In the genomic region with DNA sequence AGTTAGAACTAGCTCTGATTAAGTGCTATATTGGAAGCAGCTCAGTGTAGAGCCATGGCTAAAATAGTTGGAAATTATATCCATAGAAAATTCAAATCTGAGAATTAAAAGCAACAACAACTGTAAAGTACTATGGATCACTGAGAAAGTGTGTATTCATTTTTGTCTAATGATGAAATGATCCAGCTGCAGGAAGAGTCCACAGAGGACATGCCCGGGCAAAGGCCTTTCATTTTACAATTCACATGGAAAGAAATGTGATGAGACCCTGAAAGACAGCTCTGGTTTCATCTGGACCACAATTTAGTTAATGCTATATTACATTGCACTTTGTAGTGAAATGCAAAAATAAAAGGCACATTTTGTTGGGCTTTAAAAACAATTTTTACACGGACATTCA, we compare ENCODE assay signal across 17 cellular contexts.
DNase-seq lines count a peak whose midpoint lies in the region; ATAC-seq and TF ChIP-seq lines count a peak whose summit lies in the region.
"Had no signal": no experiment of that assay in that cellular context is flagged by ENCODE, and none has a peak within 500 bp of the region (broad histone marks: within the 10 kb centered on the region; RNA-seq: fewer than 3 reads in every experiment).

No MANE protein-coding gene starts in this region.

- H3K36me3 Mint-ChIP-seq in GM23338 (ENCODE audit: low read depth), result no peaks in the 10 kb centered on the region
- peaks cover 2% of the 10 kb centered on the region for H3K36me3 Mint-ChIP-seq in activated CD8-positive, alpha-beta memory T cell treated with anti-CD3 and anti-CD28 coated beads, Interleukin-2, amount 10 ng/mL, durations not matched to agents 7 days and 5 days
- H3K36me3 Mint-ChIP-seq: activated naive CD8-positive, alpha-beta T cell treated with anti-CD3 and anti-CD28 coated beads for 36 hours had no signal

- H3K79me2 ChIP-seq in GM23338 (replicated peaks; ENCODE audit: insufficient read depth), result no peaks in the 10 kb centered on the region

- H3K4me2 ChIP-seq in GM23338, result no peak overlapping the region
- peak overlapping the region; percentile 9 for H3K4me2 ChIP-seq in skeletal muscle satellite cell (ENCODE audit: low read length)

- no peak overlapping the region for H3K27ac ChIP-seq in GM23338 (ENCODE audit: low read depth)

- no peaks in the 10 kb centered on the region for H3K9me2 ChIP-seq in GM23338 (ENCODE audit: insufficient read depth)

- no peak for DNase-seq in GM23338 (ENCODE audit: low spot score)
- peak; percentile 83 for DNase-seq in adipocyte (ENCODE audit: low read depth)
- DNase-seq in fibroblast of the conjunctiva (ENCODE audit: low read depth), result peak; percentile 14
- no peak for DNase-seq in stimulated activated CD4-positive, alpha-beta T cell treated with anti-CD3 and anti-CD28 coated beads, Interleukin-1b, Interleukin-23, amount 100 ng/mL, for 48 hours
- no peak for DNase-seq in retina
- DNase-seq in NCI-H446 (lab: John Stamatoyannopoulos, UW), result no peak
- no peak for DNase-seq in activated CD8-positive, alpha-beta memory T cell treated with anti-CD3 and anti-CD28 coated beads, Interleukin-2, amount 10 ng/mL, durations not matched to agents 7 days and 5 days
- DNase-seq: activated naive CD8-positive, alpha-beta T cell treated with anti-CD3 and anti-CD28 coated beads for 36 hours; COR-L47; dermis blood vessel endothelial cell; heart left ventricle; Kasumi-1; left ventricle myocardium superior; stimulated activated CD4-positive, alpha-beta T cell treated with anti-CD3 and anti-CD28 coated beads, Interleukin-2, amount 100 ng/mL, for 48 hours had no signal

- peak overlapping the region; percentile 78; the same call in 1 of the 2 replicates for H3K27ac Mint-ChIP-seq in GM23338
- no peak overlapping the region for H3K27ac Mint-ChIP-seq in activated CD8-positive, alpha-beta memory T cell treated with anti-CD3 and anti-CD28 coated beads, Interleukin-2, amount 10 ng/mL, durations not matched to agents 7 days and 5 days
- H3K27ac Mint-ChIP-seq: activated naive CD8-positive, alpha-beta T cell treated with anti-CD3 and anti-CD28 coated beads for 36 hours; stimulated activated naive CD8-positive, alpha-beta T cell treated with anti-CD3 and anti-CD28 coated beads, Interleukin-15, Interleukin-2, amounts not matched to agents 100 ng/mL and 50 ng/mL, for 24 hours had no signal

- H3K9ac ChIP-seq in adipocyte (ENCODE audit: low read length) (peak overlapping the region; percentile 68), skeletal muscle satellite cell (ENCODE audit: low read depth, low read length) (peak overlapping the region; percentile 58)

- H3F3A ChIP-seq in GM23338 (replicated peaks; ENCODE audit: low read depth), result no peaks in the 10 kb centered on the region

- no peak overlapping the region for H3K4me3 Mint-ChIP-seq in GM23338
- H3K4me3 Mint-ChIP-seq in activated CD8-positive, alpha-beta memory T cell treated with anti-CD3 and anti-CD28 coated beads, Interleukin-2, amount 10 ng/mL, durations not matched to agents 7 days and 5 days, result no peak overlapping the region
- H3K4me3 Mint-ChIP-seq: activated naive CD8-positive, alpha-beta T cell treated with anti-CD3 and anti-CD28 coated beads for 36 hours; stimulated activated naive CD8-positive, alpha-beta T cell treated with anti-CD3 and anti-CD28 coated beads, Interleukin-15, Interleukin-2, amounts not matched to agents 100 ng/mL and 50 ng/mL, for 24 hours had no signal

- ATAC-seq in GM23338, result no peak
- no peak for ATAC-seq in activated CD8-positive, alpha-beta memory T cell treated with anti-CD3 and anti-CD28 coated beads, Interleukin-2, amount 10 ng/mL, durations not matched to agents 7 days and 5 days
- ATAC-seq: heart left ventricle, left ventricle myocardium superior, Panc1 had no signal

- no peaks in the 10 kb centered on the region for H3K9me3 Mint-ChIP-seq in GM23338
- peaks cover 11% of the 10 kb centered on the region for H3K9me3 Mint-ChIP-seq in activated CD8-positive, alpha-beta memory T cell treated with anti-CD3 and anti-CD28 coated beads, Interleukin-2, amount 10 ng/mL, durations not matched to agents 7 days and 5 days (ENCODE audit: low read depth)

- H3K9me3 ChIP-seq in adipocyte (ENCODE audit: control insufficient read depth, low read length), result peaks cover 6% of the 10 kb centered on the region
- H3K9me3 ChIP-seq in skeletal muscle satellite cell (replicated peaks; ENCODE audit: low read length), result no peaks in the 10 kb centered on the region
- H3K9me3 ChIP-seq: heart left ventricle had no signal

- H3K27me3 Mint-ChIP-seq in GM23338 (ENCODE audit: insufficient read depth, low read depth, poor library complexity), result peaks cover 2% of the 10 kb centered on the region
- H3K27me3 Mint-ChIP-seq in activated CD8-positive, alpha-beta memory T cell treated with anti-CD3 and anti-CD28 coated beads, Interleukin-2, amount 10 ng/mL, durations not matched to agents 7 days and 5 days, result no peaks in the 10 kb centered on the region
- H3K27me3 Mint-ChIP-seq: activated naive CD8-positive, alpha-beta T cell treated with anti-CD3 and anti-CD28 coated beads for 36 hours; stimulated activated naive CD8-positive, alpha-beta T cell treated with anti-CD3 and anti-CD28 coated beads, Interleukin-15, Interleukin-2, amounts not matched to agents 100 ng/mL and 50 ng/mL, for 24 hours had no signal

- H3K27me3 ChIP-seq in GM23338 (ENCODE audit: insufficient read depth) (no peaks in the 10 kb centered on the region), adipocyte (replicated peaks; ENCODE audit: control insufficient read depth, insufficient read depth, low read length) (no peaks in the 10 kb centered on the region), skeletal muscle satellite cell (ENCODE audit: control insufficient read depth, insufficient read depth, low read length) (no peaks in the 10 kb centered on the region)
- H3K27me3 ChIP-seq: heart left ventricle had no signal

- no peak overlapping the region for H2AFZ ChIP-seq in GM23338

- H3K4me3 ChIP-seq in GM23338, result no peak overlapping the region
- H3K4me3 ChIP-seq in adipocyte (ENCODE audit: low read length), result peak overlapping the region; percentile 51
- H3K4me3 ChIP-seq in skeletal muscle satellite cell (ENCODE audit: low read length), result no peak overlapping the region
- H3K4me3 ChIP-seq: heart left ventricle had no signal

- CTCF ChIA-PET in activated CD8-positive, alpha-beta memory T cell treated with anti-CD3 and anti-CD28 coated beads, Interleukin-2, amount 10 ng/mL, durations not matched to agents 7 days and 5 days (lab: Charles Lee), result no interaction called here

- H3K36me3 ChIP-seq in GM23338 (ENCODE audit: insufficient read depth) (no peaks in the 10 kb centered on the region), adipocyte (ENCODE audit: control insufficient read depth, insufficient read depth, low read length, severe bottlenecking) (no peaks in the 10 kb centered on the region), skeletal muscle satellite cell (ENCODE audit: insufficient read depth, low read length) (no peaks in the 10 kb centered on the region)
- H3K36me3 ChIP-seq: heart left ventricle had no signal

- no peak for TF ChIP-seq CTCF in GM23338 (conservative IDR thresholded peaks at IDR 0.05; ENCODE audit: low read depth in 2 of 2)

- H3K4me1 ChIP-seq in GM23338 (ENCODE audit: insufficient read depth), result peaks cover 10% of the 10 kb centered on the region; the same call in 1 of the 2 replicates
- peaks cover 24% of the 10 kb centered on the region for H3K4me1 ChIP-seq in adipocyte (ENCODE audit: control insufficient read depth, insufficient read depth, low read length)
- peaks cover 16% of the 10 kb centered on the region for H3K4me1 ChIP-seq in skeletal muscle satellite cell (ENCODE audit: control insufficient read depth, insufficient read depth, low read length)
- H3K4me1 ChIP-seq: heart left ventricle had no signal

- peaks cover 12% of the 10 kb centered on the region for H3K4me1 Mint-ChIP-seq in GM23338
- H3K4me1 Mint-ChIP-seq in activated CD8-positive, alpha-beta memory T cell treated with anti-CD3 and anti-CD28 coated beads, Interleukin-2, amount 10 ng/mL, durations not matched to agents 7 days and 5 days, result no peaks in the 10 kb centered on the region
- H3K4me1 Mint-ChIP-seq: activated naive CD8-positive, alpha-beta T cell treated with anti-CD3 and anti-CD28 coated beads for 36 hours had no signal

- H4K20me1 ChIP-seq in GM23338 (replicated peaks; ENCODE audit: insufficient read depth), result no peaks in the 10 kb centered on the region

TF ChIP-seq in GM23338, 12 proteins besides CTCF, POLR2A, EP300 and RAD21 (continues in another document):
- TF ChIP-seq POLR2AphosphoS5 (IDR thresholded peaks at IDR 0.05; ENCODE audit: low read depth), result no peak
- no peak for TF ChIP-seq ZNF114 (CRISPR knock-in tag; IDR thresholded peaks at IDR 0.05)
- no peak for TF ChIP-seq EZH2phosphoT487 (IDR thresholded peaks at IDR 0.05; ENCODE audit: unreplicated experiment)
- no peak for TF ChIP-seq CREB1 (CRISPR knock-in tag; IDR thresholded peaks at IDR 0.05; ENCODE audit: low read depth)
- TF ChIP-seq ZNF331 (CRISPR knock-in tag; IDR thresholded peaks at IDR 0.05; ENCODE audit: low read depth), result no peak
- TF ChIP-seq, protein P1, sequence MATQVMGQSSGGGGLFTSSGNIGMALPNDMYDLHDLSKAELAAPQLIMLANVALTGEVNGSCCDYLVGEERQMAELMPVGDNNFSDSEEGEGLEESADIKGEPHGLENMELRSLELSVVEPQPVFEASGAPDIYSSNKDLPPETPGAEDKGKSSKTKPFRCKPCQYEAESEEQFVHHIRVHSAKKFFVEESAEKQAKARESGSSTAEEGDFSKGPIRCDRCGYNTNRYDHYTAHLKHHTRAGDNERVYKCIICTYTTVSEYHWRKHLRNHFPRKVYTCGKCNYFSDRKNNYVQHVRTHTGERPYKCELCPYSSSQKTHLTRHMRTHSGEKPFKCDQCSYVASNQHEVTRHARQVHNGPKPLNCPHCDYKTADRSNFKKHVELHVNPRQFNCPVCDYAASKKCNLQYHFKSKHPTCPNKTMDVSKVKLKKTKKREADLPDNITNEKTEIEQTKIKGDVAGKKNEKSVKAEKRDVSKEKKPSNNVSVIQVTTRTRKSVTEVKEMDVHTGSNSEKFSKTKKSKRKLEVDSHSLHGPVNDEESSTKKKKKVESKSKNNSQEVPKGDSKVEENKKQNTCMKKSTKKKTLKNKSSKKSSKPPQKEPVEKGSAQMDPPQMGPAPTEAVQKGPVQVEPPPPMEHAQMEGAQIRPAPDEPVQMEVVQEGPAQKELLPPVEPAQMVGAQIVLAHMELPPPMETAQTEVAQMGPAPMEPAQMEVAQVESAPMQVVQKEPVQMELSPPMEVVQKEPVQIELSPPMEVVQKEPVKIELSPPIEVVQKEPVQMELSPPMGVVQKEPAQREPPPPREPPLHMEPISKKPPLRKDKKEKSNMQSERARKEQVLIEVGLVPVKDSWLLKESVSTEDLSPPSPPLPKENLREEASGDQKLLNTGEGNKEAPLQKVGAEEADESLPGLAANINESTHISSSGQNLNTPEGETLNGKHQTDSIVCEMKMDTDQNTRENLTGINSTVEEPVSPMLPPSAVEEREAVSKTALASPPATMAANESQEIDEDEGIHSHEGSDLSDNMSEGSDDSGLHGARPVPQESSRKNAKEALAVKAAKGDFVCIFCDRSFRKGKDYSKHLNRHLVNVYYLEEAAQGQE (IDR thresholded peaks at IDR 0.05; ENCODE audit: unreplicated experiment), result no peak
- no peak for TF ChIP-seq EZH2 (IDR thresholded peaks at IDR 0.05; ENCODE audit: low read depth, unreplicated experiment)

Comparison
In these comparisons a context has a peak if more than half of its experiments do, and no peak if none do; other contexts are left out.
1. DNase-seq: peak in adipocyte (single experiment) and fibroblast of the conjunctiva (single experiment); none in GM23338 (single experiment), stimulated activated CD4-positive, alpha-beta T cell treated with anti-CD3 and anti-CD28 coated beads, Interleukin-1b, Interleukin-23, amount 100 ng/mL, for 48 hours (single experiment), retina (single experiment), NCI-H446 (0 of 2) and activated CD8-positive, alpha-beta memory T cell treated with anti-CD3 and anti-CD28 coated beads, Interleukin-2, amount 10 ng/mL, durations not matched to agents 7 days and 5 days (single experiment).